11 cellular contexts compared by ENCODE assay signal in the genomic region with DNA sequence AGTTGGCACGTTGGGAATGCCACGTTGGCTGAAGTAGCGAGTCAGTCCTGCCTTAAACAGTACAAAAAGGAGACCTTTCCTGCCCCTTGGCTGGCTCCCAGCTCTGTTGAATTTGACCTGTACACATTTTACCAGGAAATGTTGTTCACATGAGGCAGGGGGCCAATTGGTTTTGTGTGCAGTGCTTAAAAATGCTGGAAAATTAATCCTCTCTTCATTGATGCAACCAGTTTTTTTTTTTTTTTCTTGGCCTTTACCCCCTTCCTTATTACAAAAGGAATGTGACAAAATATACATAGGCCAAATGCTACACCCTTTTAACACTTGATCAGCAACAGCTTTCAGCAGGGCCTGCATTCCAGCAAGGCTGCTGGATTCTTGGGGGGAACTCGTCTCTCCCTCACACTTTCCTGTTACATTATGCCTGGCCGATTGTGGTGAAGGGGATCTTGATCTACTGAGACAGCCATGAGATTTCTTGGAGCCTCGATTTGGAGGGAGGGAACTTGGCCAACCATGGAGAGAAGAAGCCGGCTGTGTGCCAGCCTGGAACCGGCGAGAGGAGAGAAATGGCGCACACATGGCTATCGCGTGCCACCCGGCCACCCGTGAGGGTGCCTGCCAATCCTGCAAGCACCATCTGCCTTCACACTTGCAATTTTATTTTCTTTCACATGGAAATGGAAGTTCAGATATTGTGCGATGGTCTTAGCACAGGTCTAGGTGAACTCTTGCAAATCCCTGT.
DNase-seq lines count a peak whose midpoint lies in the region; ATAC-seq, FAIRE-seq and TF ChIP-seq lines count a peak whose summit lies in the region.
"Had no signal": no experiment of that assay in that cellular context is flagged by ENCODE, and none has a peak within 500 bp of the region (broad histone marks: within the 10 kb centered on the region; RNA-seq: fewer than 3 reads in every experiment).

No MANE protein-coding gene starts in this region.

- H3K27me3 ChIP-seq in adrenal gland (no peaks in the 10 kb centered on the region), heart right ventricle (no peaks in the 10 kb centered on the region), A673 (replicated peaks; ENCODE audit: insufficient read depth, low read depth, low read length, poor library complexity) (no peaks in the 10 kb centered on the region)
- H3K27me3 ChIP-seq: SJSA1 had no signal

- ATAC-seq in heart right ventricle (peak in 7 of 8 donors; percentile 11 to 59 (median 44)), HG02840 (IDR thresholded peaks at IDR 0.05; ENCODE audit: low FRiP score, unreplicated experiment) (no peak)
- ATAC-seq: stimulated activated naive CD8-positive, alpha-beta T cell treated with anti-CD3 and anti-CD28 coated beads, Interleukin-15, amount 100 ng/mL, for 72 hours had no signal

- H3K9me3 Mint-ChIP-seq in progenitor cell of endocrine pancreas (ENCODE audit: low read depth): no peaks in the 10 kb centered on the region
- H3K9me3 Mint-ChIP-seq: stimulated activated naive CD8-positive, alpha-beta T cell treated with anti-CD3 and anti-CD28 coated beads, Interleukin-15, amount 100 ng/mL, for 72 hours had no signal

- CTCF ChIA-PET in A673 (lab: Charles Lee): no interaction called here

- H3K4me1 ChIP-seq in adrenal gland (replicated peaks in 1 of 2): peaks cover 0 to 16% of the 10 kb centered on the region in 2 donors
- H3K4me1 ChIP-seq in heart right ventricle: peaks cover 18 to 56% (median 47%) of the 10 kb centered on the region in 9 donors
- H3K4me1 ChIP-seq in A673 (ENCODE audit: insufficient read depth, low read length, poor library complexity, severe bottlenecking): no peaks in the 10 kb centered on the region

- H3K4me3 ChIP-seq in adrenal gland (no peak overlapping the region), heart right ventricle (no peak overlapping the region), A673 (ENCODE audit: low read depth, low read length, poor library complexity, severe bottlenecking) (no peak overlapping the region)
- H3K4me3 ChIP-seq: SJSA1 had no signal

- BruUV-seq in A673 (replicated peaks; lab: Mats Ljungman, UMichigan): no TSS peak

- no peak for FAIRE-seq in GM12891 (lab: Jason Lieb, UNC)

- peaks cover 10% of the 10 kb centered on the region for H3K4me1 Mint-ChIP-seq in progenitor cell of endocrine pancreas (ENCODE audit: low read depth)

- TF ChIP-seq CTCF in adrenal gland (IDR thresholded peaks at IDR 0.05): no peak
- no peak for TF ChIP-seq CTCF in heart right ventricle (IDR thresholded peaks at IDR 0.05)
- no peak for TF ChIP-seq CTCF in progenitor cell of endocrine pancreas (IDR thresholded peaks at IDR 0.05; ENCODE audit: unreplicated experiment)
- no peak for TF ChIP-seq CTCF in A673 (conservative IDR thresholded peaks at IDR 0.05; ENCODE audit: low read depth, low read length)

- no peak overlapping the region for H3K4me3 Mint-ChIP-seq in progenitor cell of endocrine pancreas (ENCODE audit: low read depth)
- H3K4me3 Mint-ChIP-seq: stimulated activated naive CD8-positive, alpha-beta T cell treated with anti-CD3 and anti-CD28 coated beads, Interleukin-15, amount 100 ng/mL, for 72 hours had no signal

- H3K27me3 Mint-ChIP-seq in progenitor cell of endocrine pancreas: no peaks in the 10 kb centered on the region
- H3K27me3 Mint-ChIP-seq: stimulated activated naive CD8-positive, alpha-beta T cell treated with anti-CD3 and anti-CD28 coated beads, Interleukin-15, amount 100 ng/mL, for 72 hours had no signal

- H3K36me3 ChIP-seq in adrenal gland (replicated peaks in 1 of 2) (peaks cover 0 to 32% of the 10 kb centered on the region in 2 donors), heart right ventricle (peaks cover 0 to 82% (median 18%) of the 10 kb centered on the region in 9 donors), A673 (ENCODE audit: insufficient read depth, low read length, poor library complexity, severe bottlenecking) (no peaks in the 10 kb centered on the region)

- peak overlapping the region; percentile 60 for H3K27ac Mint-ChIP-seq in progenitor cell of endocrine pancreas

- 75 to 82% (median 78%) methylated on average over 15 of the region's 15 CpGs for WGBS in adrenal gland, 4 donors
- 68 to 73% methylated on average over 15 of the region's 15 CpGs for WGBS in heart right ventricle, 2 donors

- TF ChIP-seq POLR2A in adrenal gland (IDR thresholded peaks at IDR 0.05) (no peak), GM12891 (IDR thresholded peaks at IDR 0.05; ENCODE audit: low read depth, low read length) (no peak)

- H3K9me3 ChIP-seq in adrenal gland (replicated peaks in 1 of 3) (no peaks in the 10 kb centered on the region), heart right ventricle (no peaks in the 10 kb centered on the region), A673 (ENCODE audit: low read depth, low read length, poor library complexity, severe bottlenecking) (no peaks in the 10 kb centered on the region)
- H3K9me3 ChIP-seq: SJSA1 had no signal

- POLR2A ChIA-PET in A673 (lab: Charles Lee; ENCODE audit: low non-redundant PET): no interaction called here

- peaks cover 19% of the 10 kb centered on the region for H3K36me3 Mint-ChIP-seq in progenitor cell of endocrine pancreas (ENCODE audit: insufficient read depth)

- peak overlapping the region in 3 of 5 donors; percentile 15 to 57 (median 28) for H3K27ac ChIP-seq in adrenal gland
- H3K27ac ChIP-seq in heart right ventricle: peak overlapping the region in 6 of 10 donors; percentile 16 to 61 (median 41)
- H3K27ac ChIP-seq in A673 (ENCODE audit: low read depth, low read length, poor library complexity, severe bottlenecking): no peak overlapping the region
- H3K27ac ChIP-seq: SJSA1 had no signal

- intact Hi-C loops in adrenal gland (cut with DNase I): no loop called here
- intact Hi-C loops in heart right ventricle (cut with DNase I): loop anchor here in 3 of 10 donors (5.0 to 10.0 kb wide), 2 partner anchors 110 to 113 kb away; partner anchors contain the start of gene FLNB (in 3 of the 3)
- intact Hi-C loops in A673 (cut with micrococcal nuclease; ENCODE audit: unreplicated experiment): no loop called here

- peak; percentile 40 for DNase-seq in AG20443 (ENCODE audit: low spot score)
- peak; percentile 35 to 85 (median 70) for DNase-seq in adrenal gland
- peak in 1 of 2 donors; percentile 69 for DNase-seq in heart right ventricle
- no peak for DNase-seq in progenitor cell of endocrine pancreas (ENCODE audit: low spot score, unreplicated experiment)
- DNase-seq in A673 (ENCODE audit: low spot score): no peak
- DNase-seq in MV-4-11 (lab: John Stamatoyannopoulos, UW): no peak
- no peak for DNase-seq in GM12891 (ENCODE audit: insufficient read length, low spot score)
- DNase-seq: NCI-H1436; stimulated activated naive CD8-positive, alpha-beta T cell treated with anti-CD3 and anti-CD28 coated beads, Interleukin-15, amount 100 ng/mL, for 72 hours had no signal

TF ChIP-seq in GM12891, 5 proteins besides CTCF, POLR2A, EP300 and RAD21:
- TF ChIP-seq TAF1 (IDR thresholded peaks at IDR 0.05; ENCODE audit: low read depth, low read length) (no peak), SPI1 (IDR thresholded peaks at IDR 0.05; ENCODE audit: low read depth, low read length) (no peak), POLR2AphosphoS5 (IDR thresholded peaks at IDR 0.05; ENCODE audit: low read depth, low read length) (no peak), POU2F2 (IDR thresholded peaks at IDR 0.05; ENCODE audit: low read depth, low read length) (no peak), PAX5 (IDR thresholded peaks at IDR 0.05; ENCODE audit: insufficient read depth, low read length, severe bottlenecking) (no peak)

Comparison
In these comparisons a context has a peak if more than half of its experiments do, and no peak if none do; other contexts are left out.
1. DNase-seq: peak in AG20443 (single experiment) and adrenal gland (7 of 7); none in progenitor cell of endocrine pancreas (single experiment), A673 (single experiment), MV-4-11 (single experiment) and GM12891 (single experiment).